Comparison of ENCODE assay signal across 8 cellular contexts in the genomic region with DNA sequence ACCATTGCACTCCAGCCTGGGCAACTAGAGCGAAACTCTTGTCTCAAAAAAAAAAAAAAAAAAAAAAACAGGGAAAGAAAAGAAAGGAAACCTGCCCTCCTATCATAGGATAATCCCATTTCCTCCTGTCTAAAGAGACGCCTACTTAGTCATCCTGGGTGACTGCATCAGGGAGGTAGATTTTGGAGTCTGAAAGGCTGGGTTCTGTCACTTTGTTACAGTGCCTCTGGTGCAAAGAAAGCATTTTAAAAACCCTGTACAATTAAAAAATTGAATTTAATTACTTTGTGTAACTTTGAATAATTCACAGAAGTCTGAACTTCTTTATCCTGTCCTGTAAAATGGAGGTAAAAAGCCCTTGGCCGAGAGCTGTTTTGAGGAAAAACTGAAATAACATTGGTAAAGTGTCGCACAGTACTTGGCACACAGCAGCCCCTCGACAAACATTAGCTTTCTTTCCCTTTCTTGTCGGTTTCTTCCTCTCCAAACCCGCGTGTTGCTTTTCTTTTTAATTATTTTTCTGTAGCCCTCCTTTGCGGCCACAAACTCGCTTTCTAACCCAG. TPM values are rescaled to one million over a fixed set of nuclear protein-coding genes. Genes with fewer than 3 reads are reported as not detected.
DNase-seq lines count a peak whose midpoint lies in the region; ATAC-seq and TF ChIP-seq lines count a peak whose summit lies in the region.

No MANE protein-coding gene starts in this region.

- H2BK120ac ChIP-seq in trophoblast cell (ENCODE audit: insufficient read depth, low read length, poor library complexity) = peak overlapping the region; percentile 84

- WGBS in esophagus squamous epithelium, 2 donors = 26 to 28% methylated on average over 9 to 10 of the region's 10 CpGs
- no CpG with 5 or more reads among the region's 10 CpGs for WGBS in trophoblast cell (ENCODE audit: extremely low coverage, insufficient coverage, insufficient read length)

- H3K79me1 ChIP-seq in trophoblast cell (ENCODE audit: low read length) = peaks cover 7% of the 10 kb centered on the region

- no peak for TF ChIP-seq CTCF in esophagus squamous epithelium (IDR thresholded peaks at IDR 0.05)

- peaks cover 11% of the 10 kb centered on the region for H3K79me2 ChIP-seq in trophoblast cell (ENCODE audit: control insufficient read depth, insufficient read depth, low read length, poor library complexity)

- peak overlapping the region; percentile 45 for H4K91ac ChIP-seq in trophoblast cell (ENCODE audit: low read depth, low read length)

- peaks cover 29% of the 10 kb centered on the region for H3K36me3 Mint-ChIP-seq in activated CD4-positive, alpha-beta T cell treated with anti-CD3 and anti-CD28 coated beads, Interleukin-2, amount 10 ng/mL, durations not matched to agents 24 days and 14 days (ENCODE audit: low read depth)

- DNase-seq in activated CD4-positive, alpha-beta T cell treated with anti-CD3 and anti-CD28 coated beads, Interleukin-2, amount 10 ng/mL, durations not matched to agents 24 days and 14 days = no peak
- DNase-seq in activated CD4-positive, alpha-beta T cell treated with anti-CD3 and anti-CD28 coated beads, Interleukin-2, amount 50 U/mL, for 4 hours = no peak
- DNase-seq in SJSA1 (ENCODE audit: low read depth in 1 of 2, low spot score in 2 of 2) (peak; percentile 51 to 55), esophagus squamous epithelium (lab: John Stamatoyannopoulos, UW) (no peak), trophoblast cell (peak in 1 of 2 donors; percentile 28), NCI-H187 (lab: John Stamatoyannopoulos, UW) (no peak), HuH-7.5 (ENCODE audit: low spot score) (no peak)

- peak overlapping the region; percentile 99 for H3K27ac Mint-ChIP-seq in activated CD4-positive, alpha-beta T cell treated with anti-CD3 and anti-CD28 coated beads, Interleukin-2, amount 10 ng/mL, durations not matched to agents 24 days and 14 days

- H3K14ac ChIP-seq in trophoblast cell (ENCODE audit: low read length) = peak overlapping the region; percentile 66

- peak overlapping the region; percentile 69 for H3K4me2 ChIP-seq in trophoblast cell (ENCODE audit: low read length)

- H3K18ac ChIP-seq in trophoblast cell (ENCODE audit: low read length) = no peak overlapping the region

- H2BK12ac ChIP-seq in trophoblast cell (ENCODE audit: low read length) = no peak overlapping the region

- intact Hi-C loops in activated CD4-positive, alpha-beta T cell treated with anti-CD3 and anti-CD28 coated beads, Interleukin-2, amount 10 ng/mL, durations not matched to agents 24 days and 14 days (cut with micrococcal nuclease) = loop anchor here (2.0 kb wide), 2 partner anchors 46 to 104 kb away; a partner anchor contains a TSS
- intact Hi-C loops in esophagus squamous epithelium (cut with DNase I) = no loop called here

- H3K36me3 ChIP-seq in SJSA1 (peaks cover 28% of the 10 kb centered on the region), esophagus squamous epithelium (peaks cover 0 to 2% (median 0%) of the 10 kb centered on the region in 3 donors), trophoblast cell (ENCODE audit: control insufficient read depth in 1 of 2, insufficient read depth in 2 of 2, low read length in 2 of 2) (no peaks in the 10 kb centered on the region)

- H2AFZ ChIP-seq in trophoblast cell (ENCODE audit: insufficient read depth, low read length, poor library complexity) = peak overlapping the region; percentile 96

- H3K27ac ChIP-seq in SJSA1 (peak overlapping the region; percentile 67), esophagus squamous epithelium (peak overlapping the region; percentile 88 to 95 (median 94)), trophoblast cell (ENCODE audit: low read depth, low read length) (no peak overlapping the region)

- no peak overlapping the region for H3K23ac ChIP-seq in trophoblast cell (ENCODE audit: low read length)

- H3K27me3 Mint-ChIP-seq in activated CD4-positive, alpha-beta T cell treated with anti-CD3 and anti-CD28 coated beads, Interleukin-2, amount 10 ng/mL, durations not matched to agents 24 days and 14 days = no peaks in the 10 kb centered on the region

- H3K9me3 ChIP-seq in SJSA1 (replicated peaks) = no peaks in the 10 kb centered on the region
- H3K9me3 ChIP-seq in esophagus squamous epithelium = no peaks in the 10 kb centered on the region
- no peaks in the 10 kb centered on the region for H3K9me3 ChIP-seq in trophoblast cell (ENCODE audit: insufficient read depth, low read depth, low read length)

- ATAC-seq in GM21367 (IDR thresholded peaks at IDR 0.05; ENCODE audit: unreplicated experiment) = no peak

- no peak overlapping the region for H3K4ac ChIP-seq in trophoblast cell (ENCODE audit: low read depth, low read length)

- H3K27me3 ChIP-seq in SJSA1 (replicated peaks) (no peaks in the 10 kb centered on the region), esophagus squamous epithelium (no peaks in the 10 kb centered on the region), trophoblast cell (ENCODE audit: insufficient read depth, low read length) (no peaks in the 10 kb centered on the region)

- no peak overlapping the region for H3K9ac ChIP-seq in trophoblast cell (ENCODE audit: low read length)

- peak overlapping the region; percentile 85 for H3K4me3 ChIP-seq in SJSA1
- H3K4me3 ChIP-seq in esophagus squamous epithelium = peak overlapping the region; percentile 68 to 87 (median 76)
- H3K4me3 ChIP-seq in trophoblast cell (ENCODE audit: low read depth, low read length) = no peak overlapping the region

- H3K4me1 ChIP-seq in SJSA1 (replicated peaks) = peaks cover 17% of the 10 kb centered on the region
- peaks cover 8 to 65% (median 13%) of the 10 kb centered on the region in 3 donors for H3K4me1 ChIP-seq in esophagus squamous epithelium
- peaks cover 3 to 4% of the 10 kb centered on the region in 2 experiments for H3K4me1 ChIP-seq in trophoblast cell (ENCODE audit: control insufficient read depth in 1 of 2, insufficient read depth in 2 of 2, low read length in 2 of 2)

- peak overlapping the region; percentile 87 for H4K12ac ChIP-seq in trophoblast cell (ENCODE audit: low read depth, low read length)

- no peak overlapping the region for H2AK5ac ChIP-seq in trophoblast cell (ENCODE audit: low read length)

- H4K8ac ChIP-seq in trophoblast cell (ENCODE audit: low read depth, low read length) = peak overlapping the region; percentile 86

- H3K4me3 Mint-ChIP-seq in activated CD4-positive, alpha-beta T cell treated with anti-CD3 and anti-CD28 coated beads, Interleukin-2, amount 10 ng/mL, durations not matched to agents 24 days and 14 days = peak overlapping the region; percentile 97

- peaks cover 25% of the 10 kb centered on the region for H3K4me1 Mint-ChIP-seq in activated CD4-positive, alpha-beta T cell treated with anti-CD3 and anti-CD28 coated beads, Interleukin-2, amount 10 ng/mL, durations not matched to agents 24 days and 14 days

- H2BK5ac ChIP-seq in trophoblast cell (ENCODE audit: low read depth, low read length, poor library complexity) = no peak overlapping the region

- H3K9me3 Mint-ChIP-seq in activated CD4-positive, alpha-beta T cell treated with anti-CD3 and anti-CD28 coated beads, Interleukin-2, amount 10 ng/mL, durations not matched to agents 24 days and 14 days = no peaks in the 10 kb centered on the region

- TF ChIP-seq POLR2A in esophagus squamous epithelium (IDR thresholded peaks at IDR 0.05) = no peak

RNA-seq across cellular contexts. Expression of a gene that starts 0.7 kb away (rescaled TPM):
- total RNA-seq in activated CD4-positive, alpha-beta T cell treated with anti-CD3 and anti-CD28 coated beads, Interleukin-2, amount 10 ng/mL, durations not matched to agents 24 days and 14 days = 181 and 184 TPM in 2 replicates
- 144 and 191 TPM in 2 replicates for total RNA-seq in SJSA1 (2014; rRNA removed; shearing (Covaris generic))
- 100 to 1,000 TPM in 2 of 4 donors, 10 to 100 TPM in 2; 74.3 to 115 (median 96.0) TPM for total RNA-seq in esophagus squamous epithelium
- polyA plus RNA-seq in trophoblast cell (2013) = 58.2 and 60.3 TPM in 2 replicates

RNA-seq across cellular contexts. Expression of a gene that starts 40.2 kb away (rescaled TPM):
- total RNA-seq in activated CD4-positive, alpha-beta T cell treated with anti-CD3 and anti-CD28 coated beads, Interleukin-2, amount 10 ng/mL, durations not matched to agents 24 days and 14 days = 240 and 248 TPM in 2 replicates
- not detected in 2 replicates for total RNA-seq in SJSA1 (2014; rRNA removed; shearing (Covaris generic))
- 1 to 10 TPM; 1.2 to 9.0 (median 4.5) TPM for total RNA-seq in esophagus squamous epithelium
- polyA plus RNA-seq in trophoblast cell (2013) = 0.17 and 0.25 TPM in 2 replicates

RNA-seq across cellular contexts. Expression of a gene that starts 44.2 kb away (rescaled TPM):
- 0.23 and 0.57 TPM in 2 replicates for total RNA-seq in activated CD4-positive, alpha-beta T cell treated with anti-CD3 and anti-CD28 coated beads, Interleukin-2, amount 10 ng/mL, durations not matched to agents 24 days and 14 days
- 0.19 and 0.24 TPM in 2 replicates for total RNA-seq in SJSA1 (2014; rRNA removed; shearing (Covaris generic))
- 1 to 10 TPM in 2 of 4 donors, not detected in 2; 1.7 to 5.5 TPM for total RNA-seq in esophagus squamous epithelium
- 0.29 and 0.37 TPM in 2 replicates for polyA plus RNA-seq in trophoblast cell (2013)

RNA-seq across cellular contexts. Expression of a gene that starts 44.8 kb away (rescaled TPM):
- total RNA-seq in activated CD4-positive, alpha-beta T cell treated with anti-CD3 and anti-CD28 coated beads, Interleukin-2, amount 10 ng/mL, durations not matched to agents 24 days and 14 days = 34.8 and 36.6 TPM in 2 replicates
- 53.7 and 67.1 TPM in 2 replicates for total RNA-seq in SJSA1 (2014; rRNA removed; shearing (Covaris generic))
- 1 to 10 TPM; 4.4 to 6.1 (median 5.1) TPM for total RNA-seq in esophagus squamous epithelium
- 437 and 455 TPM in 2 replicates for polyA plus RNA-seq in trophoblast cell (2013)

Comparison
In these comparisons a context has a peak if more than half of its experiments do, and no peak if none do; other contexts are left out.
1. DNase-seq: peak in SJSA1 (2 of 2); none in activated CD4-positive, alpha-beta T cell treated with anti-CD3 and anti-CD28 coated beads, Interleukin-2, amount 10 ng/mL, durations not matched to agents 24 days and 14 days (single experiment), activated CD4-positive, alpha-beta T cell treated with anti-CD3 and anti-CD28 coated beads, Interleukin-2, amount 50 U/mL, for 4 hours (0 of 2), esophagus squamous epithelium (single experiment), NCI-H187 (0 of 2) and HuH-7.5 (single experiment).
2. RNA of a gene that starts 40.2 kb away (total RNA-seq): 240 to 248 TPM in activated CD4-positive, alpha-beta T cell treated with anti-CD3 and anti-CD28 coated beads, Interleukin-2, amount 10 ng/mL, durations not matched to agents 24 days and 14 days; 1.2 to 9.0 TPM in esophagus squamous epithelium and not detected in SJSA1; every median in the first group is over 10 times any median in the second.